ENCODE assay signal across 8 cellular contexts in genomic region chr15:31265871-31266711, GRCh38.
A peak's percentile ranks its signal among the peaks of the same experiment; 100 is the strongest.
DNase-seq lines count a peak whose midpoint lies in the region; ATAC-seq and TF ChIP-seq lines count a peak whose summit lies in the region.

No MANE protein-coding gene starts in this region.

- H3K27me3 ChIP-seq in HL-60 (ENCODE audit: insufficient read depth, poor library complexity, severe bottlenecking) (no peaks in the 10 kb centered on the region), foreskin keratinocyte (no peaks in the 10 kb centered on the region)

- TF ChIP-seq CTCF in HL-60 (IDR thresholded peaks at IDR 0.05; ENCODE audit: insufficient read depth, low read length) = no peak
- TF ChIP-seq CTCF in foreskin keratinocyte (conservative IDR thresholded peaks at IDR 0.05) = no peak

- ATAC-seq in GM21367 (IDR thresholded peaks at IDR 0.05; ENCODE audit: unreplicated experiment) = peak; percentile 32
- peak; percentile 84 for ATAC-seq in effector memory CD8-positive, alpha-beta T cell (replicated peaks)
- no peak for ATAC-seq in foreskin keratinocyte

- peak overlapping the region; percentile 59 to 74 for H3K4me3 Mint-ChIP-seq in effector memory CD8-positive, alpha-beta T cell

- H3K27me3 Mint-ChIP-seq in effector memory CD8-positive, alpha-beta T cell = no peaks in the 10 kb centered on the region

- H3K27ac Mint-ChIP-seq in effector memory CD8-positive, alpha-beta T cell = peak overlapping the region; percentile 96 to 97

- peak; percentile 33 for DNase-seq in D341Med (ENCODE audit: low spot score)
- peak; percentile 97 to 98 for DNase-seq in HL-60 (ENCODE audit: low read depth in 1 of 2, low spot score in 1 of 2)
- peak; percentile 72 for DNase-seq in activated CD4-positive, alpha-beta T cell treated with anti-CD3 and anti-CD28 coated beads for 48 hours
- peak; percentile 62 to 68 (median 66) for DNase-seq in effector memory CD8-positive, alpha-beta T cell
- DNase-seq in skeletal muscle cell (ENCODE audit: low read depth) = peak; percentile 58
- no peak for DNase-seq in NCI-H1694 treated with DMSO at 0.1 percent for 48 hours (lab: John Stamatoyannopoulos, UW)
- DNase-seq in foreskin keratinocyte = no peak

- H3K4me3 ChIP-seq in HL-60 (replicated peaks; ENCODE audit: insufficient read depth, low read length) = no peak overlapping the region
- H3K4me3 ChIP-seq in skeletal muscle cell (ENCODE audit: low read depth, low read length) = no peak overlapping the region

- no peaks in the 10 kb centered on the region for H3K4me1 ChIP-seq in foreskin keratinocyte

- no peaks in the 10 kb centered on the region for H3K9me3 Mint-ChIP-seq in effector memory CD8-positive, alpha-beta T cell

- H3K36me3 Mint-ChIP-seq in effector memory CD8-positive, alpha-beta T cell (ENCODE audit: insufficient read depth) = peaks cover 13% of the 10 kb centered on the region

- peaks cover 59 to 81% of the 10 kb centered on the region in 2 donors for H3K4me1 Mint-ChIP-seq in effector memory CD8-positive, alpha-beta T cell (ENCODE audit: low read depth in 2 of 2)

- H3K27ac ChIP-seq in HL-60 (replicated peaks) (peak overlapping the region; percentile 93), foreskin keratinocyte (no peak overlapping the region)

Comparison
In these comparisons a context has a peak if more than half of its experiments do, and no peak if none do; other contexts are left out.
1. DNase-seq: peak in D341Med (single experiment), HL-60 (2 of 2), activated CD4-positive, alpha-beta T cell treated with anti-CD3 and anti-CD28 coated beads for 48 hours (single experiment), effector memory CD8-positive, alpha-beta T cell (3 of 3) and skeletal muscle cell (single experiment); none in NCI-H1694 treated with DMSO at 0.1 percent for 48 hours (single experiment) and foreskin keratinocyte (0 of 2).